In genomic region chr7:105652359-105652993, GRCh38 we compare ENCODE assay signal across 8 cellular contexts.
DNase-seq lines count a peak whose midpoint lies in the region; ATAC-seq and TF ChIP-seq lines count a peak whose summit lies in the region.

No MANE protein-coding gene starts in this region.

- CTCF ChIA-PET in BJ (lab: Yijun Ruan, JAX), result interaction anchor here (0.6 to 4.4 kb wide), 24 partner anchors 10 to 768 kb away, joined by 3 to 23 read pairs (median 6); partner anchors contain the start of gene ATXN7L1

- WGBS in endodermal cell (ENCODE audit: insufficient coverage in 1 of 2, insufficient read length in 1 of 2), 2 experiments, result 17 to 58% methylated on average over 2 to 8 of the region's 8 CpGs

- peaks cover 53% of the 10 kb centered on the region for H3K4me1 ChIP-seq in endodermal cell (ENCODE audit: control insufficient read depth, insufficient read depth, low read length)

- peaks cover 6% of the 10 kb centered on the region for H3K36me3 Mint-ChIP-seq in endodermal cell (ENCODE audit: low read depth)

- H3K36me3 ChIP-seq in BJ (ENCODE audit: control insufficient read depth, insufficient read depth, low read length) (no peaks in the 10 kb centered on the region), endodermal cell (ENCODE audit: control insufficient read depth, insufficient read depth, low read length) (no peaks in the 10 kb centered on the region)

- H3K4me3 ChIP-seq in BJ (ENCODE audit: low read depth, low read length) (no peak overlapping the region), endodermal cell (ENCODE audit: low read length) (no peak overlapping the region)

- peaks cover 85% of the 10 kb centered on the region for H3K4me1 Mint-ChIP-seq in endodermal cell

- H3K9me3 ChIP-seq in endodermal cell (ENCODE audit: control insufficient read depth, low read length), result no peaks in the 10 kb centered on the region

- DNase-seq in BJ (ENCODE audit: low read depth) (no peak), GM19238 (ENCODE audit: insufficient read length, low spot score) (peak; percentile 64), NCI-H82 treated with DMSO at 0.1 percent for 48 hours (lab: John Stamatoyannopoulos, UW; ENCODE audit: unreplicated experiment) (peak; percentile 64), endodermal cell (peak; percentile 97), myocyte (ENCODE audit: low read depth) (peak; percentile 79)
- peak; percentile 27 to 49 for DNase-seq in activated CD8-positive, alpha-beta memory T cell treated with anti-CD3 and anti-CD28 coated beads for 1 hour (ENCODE audit: extremely low read depth in 1 of 2, low read depth in 1 of 2)
- DNase-seq in stimulated activated CD8-positive, alpha-beta memory T cell treated with anti-CD3 and anti-CD28 coated beads, Interleukin-7, amount 100 ng/mL, for 24 hours (ENCODE audit: low read depth), result peak; percentile 30

- H3K4me3 Mint-ChIP-seq in endodermal cell, result no peak overlapping the region

- no peaks in the 10 kb centered on the region for H3K27me3 Mint-ChIP-seq in endodermal cell (ENCODE audit: insufficient read depth)

- POLR2A ChIA-PET in BJ (lab: Charles Lee), result no interaction called here

- H3K27me3 ChIP-seq in BJ (ENCODE audit: control insufficient read depth, insufficient read depth, low read length), result no peaks in the 10 kb centered on the region
- no peaks in the 10 kb centered on the region for H3K27me3 ChIP-seq in endodermal cell (ENCODE audit: control insufficient read depth, insufficient read depth, low read length, poor library complexity, severe bottlenecking)

- peak; percentile 79 for ATAC-seq in HG03520 (IDR thresholded peaks at IDR 0.05; ENCODE audit: unreplicated experiment)

- H3K27ac Mint-ChIP-seq in endodermal cell, result peak overlapping the region; percentile 75

- H3K9ac ChIP-seq in endodermal cell (ENCODE audit: extremely low read depth, low read length, poor library complexity, severe bottlenecking), result no peak overlapping the region

- H3K9me3 Mint-ChIP-seq in endodermal cell, result no peaks in the 10 kb centered on the region

- no peak overlapping the region for H3K27ac ChIP-seq in endodermal cell (ENCODE audit: low read depth, low read length)

- TF ChIP-seq CTCF in BJ (IDR thresholded peaks at IDR 0.05; ENCODE audit: insufficient read depth, low read depth, low read length), result peak; percentile 96
- peak; percentile 92 for TF ChIP-seq CTCF in endodermal cell (conservative IDR thresholded peaks at IDR 0.05)
